Comparison of ENCODE assay signal across 1 cellular context in genomic region chr16:24014955-24015354, GRCh38.
TF ChIP-seq lines count a peak whose summit lies in the region.

No MANE protein-coding gene starts in this region.

TF ChIP-seq in GM12878, 131 proteins besides CTCF, POLR2A, EP300 and RAD21:
- TF ChIP-seq HDGF (IDR thresholded peaks at IDR 0.05) = 0 out of 2 replicates have a peak, but pooled peaks have one; percentile 40
